ENCODE assay signal across 10 cellular contexts in the genomic region with DNA sequence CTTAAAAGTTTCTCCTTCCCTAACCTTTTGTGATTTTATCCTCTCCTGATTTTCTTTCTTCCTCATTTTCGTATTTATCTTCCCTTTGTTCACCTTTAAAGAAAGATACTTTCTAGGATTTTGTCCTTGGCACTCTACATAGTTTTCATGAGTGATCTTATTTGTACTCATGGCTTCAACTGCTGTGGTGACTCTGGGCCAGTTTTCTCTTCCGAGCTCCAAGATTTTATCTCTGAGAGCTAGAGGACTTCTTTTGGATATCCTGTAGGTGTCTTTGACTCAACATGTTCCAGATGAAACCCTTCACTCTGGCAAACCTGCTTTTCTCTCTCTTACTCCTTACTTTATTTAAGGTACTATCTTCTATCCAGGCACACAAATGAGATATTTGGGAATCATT.
"Had no signal": no experiment of that assay in that cellular context is flagged by ENCODE, and none has a peak within 500 bp of the region (broad histone marks: within the 10 kb centered on the region; RNA-seq: fewer than 3 reads in every experiment).

No MANE protein-coding gene starts in this region.

- H3K27ac ChIP-seq: suprapubic skin had no signal

- H3K9me3 ChIP-seq: suprapubic skin had no signal

- H3K27me3 ChIP-seq: suprapubic skin had no signal

- ATAC-seq: activated CD8-positive, alpha-beta T cell treated with anti-CD3 and anti-CD28 coated beads, Interleukin-2, amount 10 ng/mL, durations not matched to agents 7 days and 5 days; effector memory CD8-positive, alpha-beta T cell; left colon; natural killer cell treated with Interleukin-12 subunit alpha and Interleukin-12 subunit beta and Interleukin-15 and Interleukin-18, amount 100 ng/mL, for 72 hours had no signal

- H3K4me3 ChIP-seq: suprapubic skin had no signal

- DNase-seq: activated CD4-positive, alpha-beta T cell treated with anti-CD3 and anti-CD28 coated beads for 48 hours; activated CD8-positive, alpha-beta T cell treated with anti-CD3 and anti-CD28 coated beads, Interleukin-2, amount 10 ng/mL, durations not matched to agents 7 days and 5 days; activated naive CD4-positive, alpha-beta T cell treated with anti-CD3 and anti-CD28 coated beads for 36 hours; effector memory CD8-positive, alpha-beta T cell; immature natural killer cell; left colon; stimulated activated CD4-positive, alpha-beta T cell treated with anti-CD3 and anti-CD28 coated beads, Interleukin-12 subunit alpha, Interleukin-12 subunit beta, amount 100 ng/mL, for 4 hours; stimulated activated naive CD4-positive, alpha-beta T cell treated with Interleukin-2 at 50 U/mL for 16 hours had no signal

- H3K36me3 ChIP-seq: suprapubic skin had no signal
